Comparison of ENCODE assay signal across 2 cellular contexts in the genomic region with DNA sequence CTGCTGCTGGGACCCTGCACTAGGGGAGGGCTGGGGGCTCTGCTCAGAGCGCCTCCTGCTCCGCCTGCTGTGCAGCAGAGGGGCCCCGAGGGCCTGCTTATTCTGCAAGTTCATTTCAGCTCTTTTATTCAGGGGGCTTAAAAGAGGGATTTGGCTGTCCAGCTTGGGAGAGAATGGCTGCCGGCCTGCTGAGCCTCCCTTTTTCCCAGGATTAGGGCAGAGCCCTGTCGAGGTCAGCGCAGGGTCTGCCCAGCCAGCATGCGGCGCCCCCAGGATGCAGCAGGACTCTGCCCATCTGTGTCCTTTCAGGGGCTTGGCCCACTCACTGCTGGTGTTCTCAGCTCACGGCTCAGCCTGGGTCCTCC.
TF ChIP-seq lines count a peak whose summit lies in the region.

No MANE protein-coding gene starts in this region.

TF ChIP-seq in SK-N-SH, 30 proteins besides CTCF, POLR2A, EP300 and RAD21:
- TF ChIP-seq, protein P1, sequence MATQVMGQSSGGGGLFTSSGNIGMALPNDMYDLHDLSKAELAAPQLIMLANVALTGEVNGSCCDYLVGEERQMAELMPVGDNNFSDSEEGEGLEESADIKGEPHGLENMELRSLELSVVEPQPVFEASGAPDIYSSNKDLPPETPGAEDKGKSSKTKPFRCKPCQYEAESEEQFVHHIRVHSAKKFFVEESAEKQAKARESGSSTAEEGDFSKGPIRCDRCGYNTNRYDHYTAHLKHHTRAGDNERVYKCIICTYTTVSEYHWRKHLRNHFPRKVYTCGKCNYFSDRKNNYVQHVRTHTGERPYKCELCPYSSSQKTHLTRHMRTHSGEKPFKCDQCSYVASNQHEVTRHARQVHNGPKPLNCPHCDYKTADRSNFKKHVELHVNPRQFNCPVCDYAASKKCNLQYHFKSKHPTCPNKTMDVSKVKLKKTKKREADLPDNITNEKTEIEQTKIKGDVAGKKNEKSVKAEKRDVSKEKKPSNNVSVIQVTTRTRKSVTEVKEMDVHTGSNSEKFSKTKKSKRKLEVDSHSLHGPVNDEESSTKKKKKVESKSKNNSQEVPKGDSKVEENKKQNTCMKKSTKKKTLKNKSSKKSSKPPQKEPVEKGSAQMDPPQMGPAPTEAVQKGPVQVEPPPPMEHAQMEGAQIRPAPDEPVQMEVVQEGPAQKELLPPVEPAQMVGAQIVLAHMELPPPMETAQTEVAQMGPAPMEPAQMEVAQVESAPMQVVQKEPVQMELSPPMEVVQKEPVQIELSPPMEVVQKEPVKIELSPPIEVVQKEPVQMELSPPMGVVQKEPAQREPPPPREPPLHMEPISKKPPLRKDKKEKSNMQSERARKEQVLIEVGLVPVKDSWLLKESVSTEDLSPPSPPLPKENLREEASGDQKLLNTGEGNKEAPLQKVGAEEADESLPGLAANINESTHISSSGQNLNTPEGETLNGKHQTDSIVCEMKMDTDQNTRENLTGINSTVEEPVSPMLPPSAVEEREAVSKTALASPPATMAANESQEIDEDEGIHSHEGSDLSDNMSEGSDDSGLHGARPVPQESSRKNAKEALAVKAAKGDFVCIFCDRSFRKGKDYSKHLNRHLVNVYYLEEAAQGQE (IDR thresholded peaks at IDR 0.05; ENCODE audit: low read depth, low read length) = no peak
- TF ChIP-seq TAF1 (IDR thresholded peaks at IDR 0.05; ENCODE audit: borderline replicate concordance, low read depth, low read length) = no peak
- TF ChIP-seq RXRA (IDR thresholded peaks at IDR 0.05; ENCODE audit: borderline replicate concordance, low read depth) = no peak
- TF ChIP-seq NRF1 (IDR thresholded peaks at IDR 0.05; ENCODE audit: low read depth, low read length) = no peak
TF ChIP-seq in SK-N-SH: peak in this region for 0.

TF ChIP-seq in SK-N-SH treated with all-trans-retinoic acid at 6 μM for 48 hours, 23 proteins besides CTCF, POLR2A, EP300 and RAD21 (continued from another document):
- TF ChIP-seq, protein P2, sequence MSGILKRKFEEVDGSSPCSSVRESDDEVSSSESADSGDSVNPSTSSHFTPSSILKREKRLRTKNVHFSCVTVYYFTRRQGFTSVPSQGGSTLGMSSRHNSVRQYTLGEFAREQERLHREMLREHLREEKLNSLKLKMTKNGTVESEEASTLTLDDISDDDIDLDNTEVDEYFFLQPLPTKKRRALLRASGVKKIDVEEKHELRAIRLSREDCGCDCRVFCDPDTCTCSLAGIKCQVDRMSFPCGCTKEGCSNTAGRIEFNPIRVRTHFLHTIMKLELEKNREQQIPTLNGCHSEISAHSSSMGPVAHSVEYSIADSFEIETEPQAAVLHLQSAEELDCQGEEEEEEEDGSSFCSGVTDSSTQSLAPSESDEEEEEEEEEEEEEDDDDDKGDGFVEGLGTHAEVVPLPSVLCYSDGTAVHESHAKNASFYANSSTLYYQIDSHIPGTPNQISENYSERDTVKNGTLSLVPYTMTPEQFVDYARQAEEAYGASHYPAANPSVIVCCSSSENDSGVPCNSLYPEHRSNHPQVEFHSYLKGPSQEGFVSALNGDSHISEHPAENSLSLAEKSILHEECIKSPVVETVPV (CRISPR knock-in tag; IDR thresholded peaks at IDR 0.05) = no peak
- TF ChIP-seq CSDC2 (CRISPR knock-in tag; IDR thresholded peaks at IDR 0.05) (no peak), SNAI2 (CRISPR knock-in tag; IDR thresholded peaks at IDR 0.05) (no peak), ZFP3 (CRISPR knock-in tag; IDR thresholded peaks at IDR 0.05) (no peak), ISL1 (CRISPR knock-in tag; IDR thresholded peaks at IDR 0.05) (no peak), TCF4 (CRISPR knock-in tag; IDR thresholded peaks at IDR 0.05; ENCODE audit: borderline replicate concordance) (no peak), ZNF565 (CRISPR knock-in tag; conservative IDR thresholded peaks at IDR 0.05; ENCODE audit: low read depth) (no peak), RARB (CRISPR knock-in tag; IDR thresholded peaks at IDR 0.05) (no peak), OSR1 (CRISPR knock-in tag; IDR thresholded peaks at IDR 0.05) (no peak), ZNF70 (CRISPR knock-in tag; IDR thresholded peaks at IDR 0.05) (no peak)
- TF ChIP-seq, protein P3, sequence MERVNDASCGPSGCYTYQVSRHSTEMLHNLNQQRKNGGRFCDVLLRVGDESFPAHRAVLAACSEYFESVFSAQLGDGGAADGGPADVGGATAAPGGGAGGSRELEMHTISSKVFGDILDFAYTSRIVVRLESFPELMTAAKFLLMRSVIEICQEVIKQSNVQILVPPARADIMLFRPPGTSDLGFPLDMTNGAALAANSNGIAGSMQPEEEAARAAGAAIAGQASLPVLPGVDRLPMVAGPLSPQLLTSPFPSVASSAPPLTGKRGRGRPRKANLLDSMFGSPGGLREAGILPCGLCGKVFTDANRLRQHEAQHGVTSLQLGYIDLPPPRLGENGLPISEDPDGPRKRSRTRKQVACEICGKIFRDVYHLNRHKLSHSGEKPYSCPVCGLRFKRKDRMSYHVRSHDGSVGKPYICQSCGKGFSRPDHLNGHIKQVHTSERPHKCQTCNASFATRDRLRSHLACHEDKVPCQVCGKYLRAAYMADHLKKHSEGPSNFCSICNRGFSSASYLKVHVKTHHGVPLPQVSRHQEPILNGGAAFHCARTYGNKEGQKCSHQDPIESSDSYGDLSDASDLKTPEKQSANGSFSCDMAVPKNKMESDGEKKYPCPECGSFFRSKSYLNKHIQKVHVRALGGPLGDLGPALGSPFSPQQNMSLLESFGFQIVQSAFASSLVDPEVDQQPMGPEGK (CRISPR knock-in tag; IDR thresholded peaks at IDR 0.05; ENCODE audit: borderline replicate concordance) = no peak
- TF ChIP-seq, protein P4, sequence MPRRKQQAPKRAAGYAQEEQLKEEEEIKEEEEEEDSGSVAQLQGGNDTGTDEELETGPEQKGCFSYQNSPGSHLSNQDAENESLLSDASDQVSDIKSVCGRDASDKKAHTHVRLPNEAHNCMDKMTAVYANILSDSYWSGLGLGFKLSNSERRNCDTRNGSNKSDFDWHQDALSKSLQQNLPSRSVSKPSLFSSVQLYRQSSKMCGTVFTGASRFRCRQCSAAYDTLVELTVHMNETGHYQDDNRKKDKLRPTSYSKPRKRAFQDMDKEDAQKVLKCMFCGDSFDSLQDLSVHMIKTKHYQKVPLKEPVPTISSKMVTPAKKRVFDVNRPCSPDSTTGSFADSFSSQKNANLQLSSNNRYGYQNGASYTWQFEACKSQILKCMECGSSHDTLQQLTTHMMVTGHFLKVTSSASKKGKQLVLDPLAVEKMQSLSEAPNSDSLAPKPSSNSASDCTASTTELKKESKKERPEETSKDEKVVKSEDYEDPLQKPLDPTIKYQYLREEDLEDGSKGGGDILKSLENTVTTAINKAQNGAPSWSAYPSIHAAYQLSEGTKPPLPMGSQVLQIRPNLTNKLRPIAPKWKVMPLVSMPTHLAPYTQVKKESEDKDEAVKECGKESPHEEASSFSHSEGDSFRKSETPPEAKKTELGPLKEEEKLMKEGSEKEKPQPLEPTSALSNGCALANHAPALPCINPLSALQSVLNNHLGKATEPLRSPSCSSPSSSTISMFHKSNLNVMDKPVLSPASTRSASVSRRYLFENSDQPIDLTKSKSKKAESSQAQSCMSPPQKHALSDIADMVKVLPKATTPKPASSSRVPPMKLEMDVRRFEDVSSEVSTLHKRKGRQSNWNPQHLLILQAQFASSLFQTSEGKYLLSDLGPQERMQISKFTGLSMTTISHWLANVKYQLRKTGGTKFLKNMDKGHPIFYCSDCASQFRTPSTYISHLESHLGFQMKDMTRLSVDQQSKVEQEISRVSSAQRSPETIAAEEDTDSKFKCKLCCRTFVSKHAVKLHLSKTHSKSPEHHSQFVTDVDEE (CRISPR knock-in tag; IDR thresholded peaks at IDR 0.05) = no peak
